In the genomic region with DNA sequence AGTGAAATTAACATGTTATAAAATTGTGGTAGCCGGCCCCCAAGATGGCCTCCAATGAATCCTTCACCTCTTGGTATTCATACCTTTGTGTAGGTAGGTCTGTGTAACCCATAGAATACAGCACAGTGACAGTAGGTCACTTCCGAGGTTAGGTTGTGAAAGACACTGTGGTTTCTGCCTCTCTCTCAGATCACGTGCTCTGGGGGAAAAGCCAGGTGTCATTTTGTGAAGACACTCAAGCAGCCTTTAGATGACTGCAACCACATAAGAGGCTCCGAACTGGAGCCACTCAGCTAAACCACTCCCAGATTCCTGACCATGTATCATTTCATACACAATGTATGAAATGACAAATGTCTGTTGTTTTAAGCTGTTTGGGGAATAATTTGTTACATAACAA, we compare ENCODE assay signal across 7 cellular contexts. TPM values are rescaled to one million over a fixed set of nuclear protein-coding genes. Genes with fewer than 3 reads are reported as not detected.
A peak's percentile ranks its signal among the peaks of the same experiment; 100 is the strongest.
DNase-seq lines count a peak whose midpoint lies in the region; ATAC-seq and TF ChIP-seq lines count a peak whose summit lies in the region.

No MANE protein-coding gene starts in this region.

- no peak for TF ChIP-seq CTCF in CD14-positive monocyte (IDR thresholded peaks at IDR 0.05)

- H3K27me3 Mint-ChIP-seq in immature natural killer cell (ENCODE audit: low read depth in 3 of 3) = peaks cover 0 to 3% (median 2%) of the 10 kb centered on the region in 3 donors
- H3K27me3 Mint-ChIP-seq in CD14-positive monocyte (ENCODE audit: low read depth in 3 of 3) = peaks cover 0 to 12% (median 5%) of the 10 kb centered on the region in 3 donors

- DNase-seq in T-helper 9 cell (peak; percentile 44), immature natural killer cell (peak; percentile 76 to 77 (median 77)), SW 1271 (lab: John Stamatoyannopoulos, UW) (no peak), HPDE6-E6E7 (ENCODE audit: extremely low spot score) (no peak), CD14-positive monocyte (ENCODE audit: low spot score) (no peak)

- H3K36me3 Mint-ChIP-seq in immature natural killer cell (no peaks in the 10 kb centered on the region), CD14-positive monocyte (peaks cover 4 to 5% of the 10 kb centered on the region in 2 donors)

- H3K4me3 Mint-ChIP-seq in immature natural killer cell (peak overlapping the region; percentile 7 to 52 (median 39)), CD14-positive monocyte (no peak overlapping the region)

- intact Hi-C loops in CD14-positive monocyte (cut with micrococcal nuclease) = loop anchor here in 1 of 2 donors (5.0 kb wide), 1 partner anchor 51 kb away; no protein-coding TSS in a partner anchor

- peak overlapping the region; percentile 18 to 78 (median 52) for H3K27ac Mint-ChIP-seq in immature natural killer cell
- no peak overlapping the region for H3K27ac Mint-ChIP-seq in CD14-positive monocyte

- H3K9me3 Mint-ChIP-seq in immature natural killer cell (no peaks in the 10 kb centered on the region), CD14-positive monocyte (peaks cover 6 to 11% (median 9%) of the 10 kb centered on the region in 7 donors)

- peak; percentile 96 for ATAC-seq in GM19372 (IDR thresholded peaks at IDR 0.05; ENCODE audit: low read depth, unreplicated experiment)
- ATAC-seq in HG03175 (IDR thresholded peaks at IDR 0.05; ENCODE audit: unreplicated experiment) = peak; percentile 99

- peaks cover 17% of the 10 kb centered on the region in 2 donors for H3K4me1 Mint-ChIP-seq in immature natural killer cell
- H3K4me1 Mint-ChIP-seq in CD14-positive monocyte = peaks cover 10% of the 10 kb centered on the region

RNA-seq across cellular contexts. Expression of a gene that starts 9.8 kb away (rescaled TPM):
- polyA plus RNA-seq in immature natural killer cell (10 to 100 TPM in 2 of 3 donors, 1 to 10 TPM in 1; 9.5 to 13.2 (median 12.3) TPM), CD14-positive monocyte (1 to 10 TPM; 3.9 to 5.5 TPM)

Comparison
In these comparisons a context has a peak if more than half of its experiments do, and no peak if none do; other contexts are left out.
1. DNase-seq: peak in T-helper 9 cell (single experiment) and immature natural killer cell (3 of 3); none in SW 1271 (0 of 2), HPDE6-E6E7 (single experiment) and CD14-positive monocyte (single experiment).
2. H3K27ac Mint-ChIP-seq: peak in immature natural killer cell (6 of 6); none in CD14-positive monocyte (0 of 7).
3. H3K4me3 Mint-ChIP-seq: peak in immature natural killer cell (5 of 5); none in CD14-positive monocyte (0 of 2).